Comparison of ENCODE assay signal across 25 cellular contexts in genomic region chr7:33887576-33887975, GRCh38. TPM values are rescaled to one million over a fixed set of nuclear protein-coding genes. Genes with fewer than 3 reads are reported as not detected.
"Had no signal": no experiment of that assay in that cellular context is flagged by ENCODE, and none has a peak within 500 bp of the region (broad histone marks: within the 10 kb centered on the region; RNA-seq: fewer than 3 reads in every experiment).

No MANE protein-coding gene starts in this region.

- H3K4me1 ChIP-seq: adrenal gland, breast epithelium had no signal

- H3K9me3 ChIP-seq: adrenal gland, breast epithelium, MG63, SK-N-SH had no signal

- H3K36me3 Mint-ChIP-seq: activated naive CD8-positive, alpha-beta T cell treated with anti-CD3 and anti-CD28 coated beads, Interleukin-2, amount 10 ng/mL, durations not matched to agents 7 days and 5 days had no signal

- H3K4me3 Mint-ChIP-seq: activated CD8-positive, alpha-beta T cell treated with anti-CD3 and anti-CD28 coated beads for 36 hours; activated naive CD8-positive, alpha-beta T cell treated with anti-CD3 and anti-CD28 coated beads, Interleukin-2, amount 10 ng/mL, durations not matched to agents 7 days and 5 days; activated T-cell treated with anti-CD3 and anti-CD28 coated beads, Interleukin-2, amount 50 U/mL, for 72 hours; T-helper 1 cell treated with Interleukin-12 subunit alpha and Interleukin-12 subunit beta and Interleukin-4 antibody, amounts not matched to agents 30 μg/mL and 1 μg/mL, for 36 hours had no signal

- H3K27ac Mint-ChIP-seq: activated CD8-positive, alpha-beta T cell treated with anti-CD3 and anti-CD28 coated beads for 36 hours; activated naive CD8-positive, alpha-beta T cell treated with anti-CD3 and anti-CD28 coated beads, Interleukin-2, amount 10 ng/mL, durations not matched to agents 7 days and 5 days; activated T-cell treated with anti-CD3 and anti-CD28 coated beads, Interleukin-2, amount 50 U/mL, for 72 hours; activated T-helper 2 cell treated with anti-CD3 and anti-CD28 coated beads, Interferon-gamma antibody, Interleukin-2, Interleukin-4, amounts not matched to agents 10 μg/mL and 5 μg/mL and 100 μg/mL, durations not matched to agents 14 hours and 24 hours and 36 hours; T-helper 1 cell treated with Interleukin-12 subunit alpha and Interleukin-12 subunit beta and Interleukin-4 antibody, amounts not matched to agents 30 μg/mL and 1 μg/mL, for 36 hours had no signal

- H2AFZ ChIP-seq: PC-9 had no signal

- H3K9me3 Mint-ChIP-seq: activated CD8-positive, alpha-beta T cell treated with anti-CD3 and anti-CD28 coated beads for 36 hours; activated naive CD8-positive, alpha-beta T cell treated with anti-CD3 and anti-CD28 coated beads, Interleukin-2, amount 10 ng/mL, durations not matched to agents 7 days and 5 days; activated T-cell treated with anti-CD3 and anti-CD28 coated beads, Interleukin-2, amount 50 U/mL, for 72 hours; activated T-helper 2 cell treated with anti-CD3 and anti-CD28 coated beads, Interferon-gamma antibody, Interleukin-2, Interleukin-4, amounts not matched to agents 10 μg/mL and 5 μg/mL and 100 μg/mL, durations not matched to agents 14 hours and 24 hours and 36 hours; T-helper 1 cell treated with Interleukin-12 subunit alpha and Interleukin-12 subunit beta and Interleukin-4 antibody, amounts not matched to agents 30 μg/mL and 1 μg/mL, for 36 hours had no signal

- H3K4me2 ChIP-seq: KMS-11, PC-9, SK-N-SH had no signal

- H3K27ac ChIP-seq: adrenal gland, breast epithelium, KMS-11, PC-9 had no signal

- H3K4me3 ChIP-seq: adrenal gland, breast epithelium, MG63, PC-9 had no signal

- ATAC-seq: activated CD4-positive, CD25-positive, alpha-beta regulatory T cell treated with anti-CD3 and anti-CD28 coated beads, Interleukin-2, amount 50 U/mL, for 24 hours; activated CD8-positive, alpha-beta T cell treated with anti-CD3 and anti-CD28 coated beads for 36 hours; activated T-cell treated with anti-CD3 and anti-CD28 coated beads, Interleukin-2, amount 50 U/mL, for 72 hours had no signal

- H3K27me3 ChIP-seq: adrenal gland, breast epithelium, MG63 had no signal

- H3K9ac ChIP-seq: KMS-11, SK-N-SH had no signal

- H3K4me1 Mint-ChIP-seq: activated naive CD8-positive, alpha-beta T cell treated with anti-CD3 and anti-CD28 coated beads, Interleukin-2, amount 10 ng/mL, durations not matched to agents 7 days and 5 days had no signal

- DNase-seq: activated CD4-positive, alpha-beta T cell treated with anti-CD3 and anti-CD28 coated beads for 4 hours; activated CD8-positive, alpha-beta memory T cell treated with anti-CD3 and anti-CD28 coated beads, Interleukin-2, amount 50 U/mL, for 4 hours; activated CD8-positive, alpha-beta T cell treated with anti-CD3 and anti-CD28 coated beads for 36 hours; activated naive CD4-positive, alpha-beta T cell treated with anti-CD3 and anti-CD28 coated beads, Interleukin-2, amount 50 U/mL, for 16 hours; activated naive CD8-positive, alpha-beta T cell treated with anti-CD3 and anti-CD28 coated beads, Interleukin-2, amount 10 ng/mL, durations not matched to agents 7 days and 5 days; activated T-cell treated with anti-CD3 and anti-CD28 coated beads, Interleukin-2, amount 50 U/mL, for 72 hours; adrenal gland; aorta; MG63; MV-4-11; NCI-H1092 treated with DMSO at 0.1 percent for 48 hours; NCI-H1417 treated with DMSO at 0.1 percent for 48 hours; NCI-H1694 treated with DMSO at 0.1 percent for 48 hours; NCI-H2029 treated with DMSO at 0.1 percent for 48 hours; NCI-H446; NCI-H524; PC-9; SIG-M5; SK-N-SH; SW 1271 had no signal

- H3K36me3 ChIP-seq: adrenal gland, breast epithelium, MG63 had no signal

RNA-seq across cellular contexts. Expression of gene BMPER, which starts 17.8 kb away (rescaled TPM):
- total RNA-seq: activated CD8-positive, alpha-beta T cell treated with anti-CD3 and anti-CD28 coated beads for 36 hours; activated naive CD8-positive, alpha-beta T cell treated with anti-CD3 and anti-CD28 coated beads, Interleukin-2, amount 10 ng/mL, durations not matched to agents 7 days and 5 days; activated T-helper 2 cell treated with anti-CD3 and anti-CD28 coated beads, Interferon-gamma antibody, Interleukin-2, Interleukin-4, amounts not matched to agents 10 μg/mL and 5 μg/mL and 100 μg/mL, durations not matched to agents 14 hours and 24 hours and 36 hours had no signal
